Comparison of ENCODE assay signal across 20 cellular contexts in the genomic region with DNA sequence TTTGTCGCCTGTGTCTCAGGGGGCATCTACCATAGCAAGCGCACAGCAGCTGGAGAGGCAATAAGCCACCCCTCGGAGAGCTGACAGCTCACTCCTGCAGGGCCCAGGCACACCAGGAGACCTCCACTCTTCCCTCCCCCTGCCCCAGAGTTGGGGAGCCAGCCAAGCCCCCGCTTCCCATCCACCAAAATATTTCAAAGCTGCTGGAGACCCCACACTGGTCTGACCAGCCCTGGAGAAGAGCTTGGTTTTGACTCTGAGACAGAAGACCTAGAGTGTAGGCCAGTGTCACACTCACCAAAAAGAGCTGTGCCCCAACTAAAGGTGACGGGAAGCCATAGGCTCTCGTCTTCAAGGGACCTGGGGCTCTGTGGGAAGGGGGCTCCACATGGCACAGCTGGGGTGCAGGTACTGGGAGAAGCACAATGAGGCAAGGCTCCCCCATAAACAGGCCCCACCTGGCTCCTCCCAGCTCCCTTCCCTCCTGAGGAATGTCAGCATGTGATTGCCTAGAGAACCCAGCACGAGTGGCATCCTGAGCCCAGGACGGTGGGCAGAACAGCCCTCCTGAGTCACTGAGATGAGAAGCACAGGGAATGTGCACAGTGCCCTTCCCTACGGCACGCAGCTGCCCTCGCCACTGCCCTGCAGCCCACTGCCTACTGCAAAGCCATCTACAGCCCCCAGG. TPM values are rescaled to one million over a fixed set of nuclear protein-coding genes. Genes with fewer than 3 reads are reported as not detected.
A peak's percentile ranks its signal among the peaks of the same experiment; 100 is the strongest.
DNase-seq lines count a peak whose midpoint lies in the region; ATAC-seq and TF ChIP-seq lines count a peak whose summit lies in the region.
"Had no signal": no experiment of that assay in that cellular context is flagged by ENCODE, and none has a peak within 500 bp of the region (broad histone marks: within the 10 kb centered on the region; RNA-seq: fewer than 3 reads in every experiment).

No MANE protein-coding gene starts in this region.

- H2AK5ac ChIP-seq in neuronal stem cell (ENCODE audit: low read depth, low read length): peak overlapping the region; percentile 56

- H3K27ac ChIP-seq in heart right ventricle (no peak overlapping the region), adrenal gland (no peak overlapping the region), neuronal stem cell (replicated peaks; ENCODE audit: low read length) (no peak overlapping the region)
- H3K27ac ChIP-seq: right lobe of liver had no signal

- no peaks in the 10 kb centered on the region for H3K36me3 ChIP-seq in heart right ventricle
- H3K36me3 ChIP-seq in adrenal gland (replicated peaks in 1 of 2): no peaks in the 10 kb centered on the region
- H3K36me3 ChIP-seq in neuronal stem cell (replicated peaks in 1 of 2; ENCODE audit: control insufficient read depth in 2 of 2, insufficient read depth in 2 of 2, low read length in 2 of 2): no peaks in the 10 kb centered on the region
- H3K36me3 ChIP-seq: right lobe of liver had no signal

- peak; percentile 2 to 3 for DNase-seq in heart right ventricle
- no peak for DNase-seq in left cardiac atrium
- DNase-seq in adrenal gland: peak in 5 of 7 donors; percentile 3 to 39 (median 8)
- DNase-seq in neuronal stem cell (ENCODE audit: low spot score): no peak
- DNase-seq in middle frontal gyrus (ENCODE audit: extremely low spot score, low spot score): no peak
- DNase-seq in NCI-H2081 treated with DMSO at 0.1 percent for 48 hours (lab: John Stamatoyannopoulos, UW): no peak
- DNase-seq: activated CD4-positive, alpha-beta T cell treated with anti-CD3 and anti-CD28 coated beads, Interleukin-2, amount 10 ng/mL, durations not matched to agents 7 days and 5 days; amniotic stem cell; central memory CD4-positive, alpha-beta T cell; effector memory CD8-positive, alpha-beta T cell; GF-D8; MM.1S; NCI-H2081; NCI-H524; nucleus accumbens; T-helper 9 cell had no signal

- H3K9me3 ChIP-seq in heart right ventricle: no peaks in the 10 kb centered on the region
- no peaks in the 10 kb centered on the region for H3K9me3 ChIP-seq in adrenal gland (replicated peaks in 1 of 3)
- H3K9me3 ChIP-seq in neuronal stem cell (replicated peaks in 1 of 2; ENCODE audit: control insufficient read depth in 2 of 2, insufficient read depth in 1 of 2, low read depth in 1 of 2, low read length in 2 of 2): no peaks in the 10 kb centered on the region
- H3K9me3 ChIP-seq: right lobe of liver had no signal

- H3K23ac ChIP-seq in neuronal stem cell (ENCODE audit: low read depth, low read length, poor library complexity): peak overlapping the region; percentile 58

- no peak overlapping the region for H4K8ac ChIP-seq in neuronal stem cell (ENCODE audit: low read depth, low read length)

- peak overlapping the region; percentile 2 for H3K14ac ChIP-seq in neuronal stem cell (ENCODE audit: low read length)

- TF ChIP-seq CTCF in heart right ventricle (IDR thresholded peaks at IDR 0.05) (no peak), adrenal gland (IDR thresholded peaks at IDR 0.05) (no peak)

- no peak overlapping the region for H3K4me2 ChIP-seq in neuronal stem cell (ENCODE audit: insufficient read depth, low read length, poor library complexity, severe bottlenecking)

- H3K18ac ChIP-seq in neuronal stem cell (ENCODE audit: low read length): peak overlapping the region; percentile 61

- no peak overlapping the region for H2BK5ac ChIP-seq in neuronal stem cell (ENCODE audit: low read length)

- no peak for TF ChIP-seq POLR2A in adrenal gland (IDR thresholded peaks at IDR 0.05)

- peaks cover 0 to 11% (median 0%) of the 10 kb centered on the region in 7 donors for H3K27me3 ChIP-seq in heart right ventricle
- H3K27me3 ChIP-seq in adrenal gland: no peaks in the 10 kb centered on the region
- peaks cover 0 to 44% (median 7%) of the 10 kb centered on the region in 3 experiments for H3K27me3 ChIP-seq in neuronal stem cell (ENCODE audit: control insufficient read depth in 3 of 3, insufficient read depth in 3 of 3, low read depth in 1 of 3, low read length in 3 of 3)
- H3K27me3 ChIP-seq: right lobe of liver had no signal

- H3K4ac ChIP-seq in neuronal stem cell (ENCODE audit: low read length): no peak overlapping the region

- intact Hi-C loops in heart right ventricle (cut with DNase I) (loop anchor here in 3 of 10 donors (5.0 to 10.0 kb wide), 3 partner anchors 43 to 102 kb away; no protein-coding TSS in a partner anchor), left cardiac atrium (cut with DNase I) (no loop called here), adrenal gland (cut with DNase I) (no loop called here)

- H4K91ac ChIP-seq in neuronal stem cell (ENCODE audit: low read depth, low read length, poor library complexity): no peak overlapping the region

- 78 to 86% methylated on average over 11 of the region's 11 CpGs for WGBS in heart right ventricle, 2 donors
- WGBS in adrenal gland, 4 donors: 83 to 94% (median 89%) methylated on average over 8 to 11 of the region's 11 CpGs
- WGBS in neuronal stem cell (ENCODE audit: extremely low coverage in 2 of 2, insufficient read length in 2 of 2, insufficient replicate concordance in 1 of 2), 2 donors: no CpG with 5 or more reads among the region's 11 CpGs

- no peak overlapping the region for H2BK12ac ChIP-seq in neuronal stem cell (ENCODE audit: low read length)

- H3K4me3 ChIP-seq in heart right ventricle (no peak overlapping the region), adrenal gland (no peak overlapping the region), neuronal stem cell (ENCODE audit: low read length in 2 of 2) (no peak overlapping the region)
- H3K4me3 ChIP-seq: right lobe of liver had no signal

- H3K4me1 ChIP-seq in heart right ventricle (peaks cover 0 to 24% (median 12%) of the 10 kb centered on the region in 9 donors), adrenal gland (replicated peaks in 1 of 2) (peaks cover 0 to 5% of the 10 kb centered on the region in 2 donors), neuronal stem cell (ENCODE audit: control insufficient read depth in 2 of 2, insufficient read depth in 1 of 2, low read depth in 1 of 2, low read length in 2 of 2) (peaks cover 0 to 1% of the 10 kb centered on the region in 2 donors)

- peak overlapping the region; percentile 35 for H2BK15ac ChIP-seq in neuronal stem cell (ENCODE audit: low read length)

- ATAC-seq in heart right ventricle (no peak), left cardiac atrium (no peak), GM18907 (IDR thresholded peaks at IDR 0.05; ENCODE audit: unreplicated experiment) (no peak), GM18868 (IDR thresholded peaks at IDR 0.05; ENCODE audit: unreplicated experiment) (no peak)
- ATAC-seq: effector memory CD8-positive, alpha-beta T cell; HepG2; right lobe of liver had no signal

- H2AFZ ChIP-seq in neuronal stem cell (ENCODE audit: low read length): no peak overlapping the region

- H3K79me1 ChIP-seq in neuronal stem cell (ENCODE audit: low read depth, low read length): no peaks in the 10 kb centered on the region

- peak overlapping the region; percentile 64 for H3K9ac ChIP-seq in neuronal stem cell (ENCODE audit: low read depth, low read length, poor library complexity)

- H2BK120ac ChIP-seq in neuronal stem cell (ENCODE audit: low read depth, low read length): no peak overlapping the region

RNA-seq across cellular contexts. Expression of gene GNAZ, which starts 5.8 kb away (rescaled TPM):
- total RNA-seq in heart right ventricle (1 to 10 TPM; 1.5 to 4.2 (median 2.6) TPM), left cardiac atrium (1 to 10 TPM; 2.6 to 2.8 TPM), adrenal gland (10 to 100 TPM in 4 of 8 donors, 1 to 10 TPM in 4; 6.3 to 70.8 (median 10.5) TPM)
- polyA plus RNA-seq in heart right ventricle (1 to 10 TPM; 1.3 to 2.1 TPM), adrenal gland (10 to 100 TPM in 1 of 3 donors, 1 to 10 TPM in 2; 3.7 to 14.4 (median 6.8) TPM)
- 36.9 TPM for polyA plus RNA-seq in neuronal stem cell (2013, experiment 1 of 2)
- 37.0 TPM for polyA plus RNA-seq in neuronal stem cell (2013, experiment 2 of 2)

Comparison
In these comparisons a context has a peak if more than half of its experiments do, and no peak if none do; other contexts are left out.
1. DNase-seq: peak in heart right ventricle (2 of 2) and adrenal gland (5 of 7); none in left cardiac atrium (single experiment), neuronal stem cell (single experiment), middle frontal gyrus (single experiment) and NCI-H2081 treated with DMSO at 0.1 percent for 48 hours (single experiment).